In genomic region chr9:92790542-92791527, GRCh38 we compare ENCODE assay signal across 8 cellular contexts. TPM values are rescaled to one million over a fixed set of nuclear protein-coding genes. Genes with fewer than 3 reads are reported as not detected.
DNase-seq lines count a peak whose midpoint lies in the region; ATAC-seq, FAIRE-seq and TF ChIP-seq lines count a peak whose summit lies in the region.

No MANE protein-coding gene starts in this region.

- FAIRE-seq in A204.1 (lab: Jason Lieb, UNC) (peak; percentile 88), GM18507 (lab: Jason Lieb, UNC) (peak; percentile 89)

- H3K9me3 Mint-ChIP-seq in activated T-helper 2 cell treated with anti-CD3 and anti-CD28 coated beads, Interferon-gamma antibody, Interleukin-2, Interleukin-4, amounts not matched to agents 10 μg/mL and 5 μg/mL and 100 μg/mL, durations not matched to agents 14 hours and 24 hours and 36 hours, result peaks cover 11% of the 10 kb centered on the region

- peaks cover 14% of the 10 kb centered on the region for H3K27me3 Mint-ChIP-seq in activated T-helper 2 cell treated with anti-CD3 and anti-CD28 coated beads, Interferon-gamma antibody, Interleukin-2, Interleukin-4, amounts not matched to agents 10 μg/mL and 5 μg/mL and 100 μg/mL, durations not matched to agents 14 hours and 24 hours and 36 hours (ENCODE audit: low read depth)

- TF ChIP-seq CTCF in RWPE2 (IDR thresholded peaks at IDR 0.05; ENCODE audit: poor library complexity, severe bottlenecking) (peak; percentile 90), foreskin fibroblast (IDR thresholded peaks at IDR 0.05; ENCODE audit: low read depth, low read length) (peak; percentile 73), tibial artery (IDR thresholded peaks at IDR 0.05) (peak; percentile 77 to 86)

- H3K27ac Mint-ChIP-seq in activated T-helper 2 cell treated with anti-CD3 and anti-CD28 coated beads, Interferon-gamma antibody, Interleukin-2, Interleukin-4, amounts not matched to agents 10 μg/mL and 5 μg/mL and 100 μg/mL, durations not matched to agents 14 hours and 24 hours and 36 hours, result peak overlapping the region; percentile 36

- H3K36me3 ChIP-seq in RWPE2 (ENCODE audit: low read depth) (no peaks in the 10 kb centered on the region), tibial artery (no peaks in the 10 kb centered on the region)

- H3K27me3 ChIP-seq in RWPE2 (ENCODE audit: insufficient read depth, poor library complexity, severe bottlenecking) (no peaks in the 10 kb centered on the region), tibial artery (peaks cover 0 to 12% of the 10 kb centered on the region in 2 donors)

- ATAC-seq in RWPE2 (ENCODE audit: low read depth), result peak; percentile 96

- H3K27ac ChIP-seq in RWPE2 (ENCODE audit: poor library complexity, severe bottlenecking) (no peak overlapping the region), tibial artery (no peak overlapping the region)

- H3K36me3 Mint-ChIP-seq in activated T-helper 2 cell treated with anti-CD3 and anti-CD28 coated beads, Interferon-gamma antibody, Interleukin-2, Interleukin-4, amounts not matched to agents 10 μg/mL and 5 μg/mL and 100 μg/mL, durations not matched to agents 14 hours and 24 hours and 36 hours (ENCODE audit: low read depth), result no peaks in the 10 kb centered on the region

- H3K4me3 Mint-ChIP-seq in activated T-helper 2 cell treated with anti-CD3 and anti-CD28 coated beads, Interferon-gamma antibody, Interleukin-2, Interleukin-4, amounts not matched to agents 10 μg/mL and 5 μg/mL and 100 μg/mL, durations not matched to agents 14 hours and 24 hours and 36 hours (ENCODE audit: low read depth), result no peak overlapping the region

- H3K4me1 ChIP-seq in RWPE2 (ENCODE audit: insufficient read depth, poor library complexity, severe bottlenecking) (no peaks in the 10 kb centered on the region), tibial artery (no peaks in the 10 kb centered on the region)

- peak; percentile 53 for DNase-seq in GM18507 (ENCODE audit: extremely low spot score, insufficient read length, low read depth)
- peak; percentile 67 for DNase-seq in LHCN-M2 (ENCODE audit: low read depth)
- DNase-seq in RWPE2 (ENCODE audit: low spot score), result no peak
- DNase-seq in activated T-helper 2 cell treated with anti-CD3 and anti-CD28 coated beads, Interferon-gamma antibody, Interleukin-2, Interleukin-4, amounts not matched to agents 10 μg/mL and 5 μg/mL and 100 μg/mL, durations not matched to agents 14 hours and 24 hours and 36 hours (ENCODE audit: low spot score), result peak; percentile 55
- peak; percentile 60 to 89 for DNase-seq in foreskin fibroblast
- DNase-seq in occipital lobe (lab: John Stamatoyannopoulos, UW), result peak; percentile 41
- DNase-seq in tibial artery, result peak; percentile 83

- no peaks in the 10 kb centered on the region for H3K9me3 ChIP-seq in RWPE2 (ENCODE audit: severe bottlenecking)
- peaks cover 0 to 3% (median 0%) of the 10 kb centered on the region in 3 donors for H3K9me3 ChIP-seq in tibial artery

- intact Hi-C loops in activated T-helper 2 cell treated with anti-CD3 and anti-CD28 coated beads, Interferon-gamma antibody, Interleukin-2, Interleukin-4, amounts not matched to agents 10 μg/mL and 5 μg/mL and 100 μg/mL, durations not matched to agents 14 hours and 24 hours and 36 hours (cut with micrococcal nuclease), result loop anchor here (1.0 to 10.0 kb wide), 3 partner anchors 26 to 656 kb away; no protein-coding TSS in a partner anchor
- intact Hi-C loops in tibial artery (cut with DNase I; ENCODE audit: low total_unique reads), result loop anchor here (5.0 kb wide), 1 partner anchor 74 kb away; no protein-coding TSS in a partner anchor

- H3K4me1 Mint-ChIP-seq in activated T-helper 2 cell treated with anti-CD3 and anti-CD28 coated beads, Interferon-gamma antibody, Interleukin-2, Interleukin-4, amounts not matched to agents 10 μg/mL and 5 μg/mL and 100 μg/mL, durations not matched to agents 14 hours and 24 hours and 36 hours (ENCODE audit: low read depth), result peaks cover 11% of the 10 kb centered on the region

- no peak overlapping the region for H3K4me3 ChIP-seq in RWPE2 (ENCODE audit: severe bottlenecking)
- no peak overlapping the region for H3K4me3 ChIP-seq in foreskin fibroblast (ENCODE audit: low read depth in 1 of 2, low read length in 2 of 2)
- H3K4me3 ChIP-seq in tibial artery, result no peak overlapping the region

RNA-seq across cellular contexts. Expression of gene BICD2, which starts 26.2 kb away (rescaled TPM):
- total RNA-seq in LHCN-M2 (2014; rRNA removed), result 58.4 and 59.2 TPM in 2 replicates
- 22.0 TPM for polyA plus RNA-seq in LHCN-M2 (2012)
- total RNA-seq in activated T-helper 2 cell treated with anti-CD3 and anti-CD28 coated beads, Interferon-gamma antibody, Interleukin-2, Interleukin-4, amounts not matched to agents 10 μg/mL and 5 μg/mL and 100 μg/mL, durations not matched to agents 14 hours and 24 hours and 36 hours, result 22.8 and 23.6 TPM in 2 replicates
- 31.4 TPM for total RNA-seq in occipital lobe
